Comparison of ENCODE assay signal across 21 cellular contexts in the genomic region with DNA sequence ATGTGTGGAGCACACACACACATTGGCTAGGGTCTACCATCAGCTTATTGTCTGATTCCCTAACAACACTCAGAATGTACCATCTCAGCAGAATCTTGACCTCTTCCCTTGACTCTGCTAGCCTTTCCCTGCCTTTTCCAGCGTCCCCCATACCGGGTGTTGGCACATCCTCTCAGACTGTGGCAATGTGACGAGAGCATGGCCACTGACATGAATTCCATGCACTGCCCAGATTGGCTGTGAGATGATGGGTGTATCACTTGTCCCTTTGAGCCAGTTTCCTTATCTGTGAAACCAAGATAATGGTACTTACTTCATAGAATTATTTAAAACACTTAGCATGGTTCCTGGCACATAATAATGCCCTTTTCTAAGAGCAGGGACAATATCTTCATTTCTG.
DNase-seq lines count a peak whose midpoint lies in the region; ATAC-seq and TF ChIP-seq lines count a peak whose summit lies in the region.
"Had no signal": no experiment of that assay in that cellular context is flagged by ENCODE, and none has a peak within 500 bp of the region (broad histone marks: within the 10 kb centered on the region; RNA-seq: fewer than 3 reads in every experiment).

No MANE protein-coding gene starts in this region.

- peaks cover 0 to 27% (median 1%) of the 10 kb centered on the region in 12 donors for H3K4me1 ChIP-seq in heart left ventricle
- peaks cover 32% of the 10 kb centered on the region for H3K4me1 ChIP-seq in left ventricle myocardium inferior
- H3K4me1 ChIP-seq: BLaER1, Caco-2 had no signal

- intact Hi-C loops in Right ventricle myocardium inferior (cut with DNase I) (loop anchor here (5.0 kb wide), 2 partner anchors 43 to 58 kb away; partner anchors contain the start of gene EIF1B), cardiac septum (cut with DNase I) (loop anchor here (2.0 to 5.0 kb wide), 2 partner anchors 43 to 60 kb away; partner anchors contain the start of gene EIF1B), heart left ventricle (cut with DNase I) (loop anchor here in 3 of 10 donors (5.0 kb wide), 1 partner anchor 43 kb away; no protein-coding TSS in a partner anchor), left ventricle myocardium inferior (cut with micrococcal nuclease) (no loop called here)

- H3K36me3 ChIP-seq in heart left ventricle (no peaks in the 10 kb centered on the region), left ventricle myocardium inferior (no peaks in the 10 kb centered on the region)
- H3K36me3 ChIP-seq: BLaER1 had no signal

- no peaks in the 10 kb centered on the region for H3K27me3 Mint-ChIP-seq in neural crest cell (ENCODE audit: low read depth)
- H3K27me3 Mint-ChIP-seq: B cell had no signal

- H3K9me3 Mint-ChIP-seq in neural crest cell = no peaks in the 10 kb centered on the region
- H3K9me3 Mint-ChIP-seq: CD8-positive, alpha-beta T cell had no signal

- ATAC-seq in Right ventricle myocardium inferior (peak; percentile 87), heart left ventricle (peak; percentile 90 to 97 (median 92))
- ATAC-seq: CD8-positive, alpha-beta T cell; GM12878 had no signal

- no peak overlapping the region for H3K4me3 ChIP-seq in heart left ventricle
- H3K4me3 ChIP-seq in left ventricle myocardium inferior = no peak overlapping the region
- H3K4me3 ChIP-seq: BLaER1, GM12878, GM23248 had no signal

- H3K4me3 Mint-ChIP-seq in neural crest cell = no peak overlapping the region
- H3K4me3 Mint-ChIP-seq: B cell; CD4-positive, CD25-positive, alpha-beta regulatory T cell; CD8-positive, alpha-beta T cell had no signal

- no peaks in the 10 kb centered on the region for H3K9me3 ChIP-seq in heart left ventricle
- H3K9me3 ChIP-seq in left ventricle myocardium inferior (replicated peaks) = no peaks in the 10 kb centered on the region
- H3K9me3 ChIP-seq: BLaER1, Caco-2 had no signal

- peaks cover 3% of the 10 kb centered on the region for H3K4me1 Mint-ChIP-seq in neural crest cell
- H3K4me1 Mint-ChIP-seq: B cell had no signal

- no peak for TF ChIP-seq CTCF in heart left ventricle (IDR thresholded peaks at IDR 0.05)
- no peak for TF ChIP-seq CTCF in left ventricle myocardium inferior (IDR thresholded peaks at IDR 0.05; ENCODE audit: borderline replicate concordance)
- no peak for TF ChIP-seq CTCF in neural crest cell (conservative IDR thresholded peaks at IDR 0.05)

- no peak for TF ChIP-seq POLR2A in heart left ventricle (IDR thresholded peaks at IDR 0.05)

- no peaks in the 10 kb centered on the region for H3K36me3 Mint-ChIP-seq in neural crest cell (ENCODE audit: low read depth)
- H3K36me3 Mint-ChIP-seq: CD4-positive, CD25-positive, alpha-beta regulatory T cell had no signal

- H3K27me3 ChIP-seq in heart left ventricle (no peaks in the 10 kb centered on the region), left ventricle myocardium inferior (ENCODE audit: low read depth) (no peaks in the 10 kb centered on the region)
- H3K27me3 ChIP-seq: BLaER1 had no signal

- H3K27ac ChIP-seq in heart left ventricle = peak overlapping the region in 7 of 12 donors; percentile 42 to 79 (median 68)
- H3K27ac ChIP-seq in left ventricle myocardium inferior (replicated peaks) = peak overlapping the region; percentile 68
- H3K27ac ChIP-seq: 22Rv1, BLaER1, C4-2B, GM23248 had no signal

- 28 to 64% (median 56%) methylated on average over 3 of the region's 3 CpGs for WGBS in heart left ventricle, 4 donors

- DNase-seq in Right ventricle myocardium inferior (ENCODE audit: missing footprints) = no peak
- no peak for DNase-seq in cardiac septum (ENCODE audit: low spot score)
- peak in 4 of 5 donors; percentile 33 to 65 (median 49) for DNase-seq in heart left ventricle
- DNase-seq in left ventricle myocardium inferior = peak; percentile 31
- no peak for DNase-seq in neural crest cell (ENCODE audit: low read depth, low spot score)
- DNase-seq in GM03348 (ENCODE audit: low spot score) = no peak
- no peak for DNase-seq in activated CD8-positive, alpha-beta memory T cell treated with anti-CD3 and anti-CD28 coated beads for 24 hours
- DNase-seq in NCI-H446 (lab: John Stamatoyannopoulos, UW) = no peak
- DNase-seq: Caco-2; CD4-positive, CD25-positive, alpha-beta regulatory T cell; CD8-positive, alpha-beta T cell; DMS153; DND-41; GM23248; H7; HCEC 1CT had no signal

- H3K27ac Mint-ChIP-seq in neural crest cell (ENCODE audit: unreplicated experiment) = peak overlapping the region; percentile 62
- H3K27ac Mint-ChIP-seq: B cell; CD4-positive, CD25-positive, alpha-beta regulatory T cell; CD8-positive, alpha-beta T cell had no signal

Comparison
In these comparisons a context has a peak if more than half of its experiments do, and no peak if none do; other contexts are left out.
1. DNase-seq: peak in heart left ventricle (4 of 5) and left ventricle myocardium inferior (single experiment); none in Right ventricle myocardium inferior (single experiment), cardiac septum (single experiment), neural crest cell (single experiment), GM03348 (single experiment), activated CD8-positive, alpha-beta memory T cell treated with anti-CD3 and anti-CD28 coated beads for 24 hours (single experiment) and NCI-H446 (0 of 2).